Comparison of ENCODE assay signal across 10 cellular contexts in genomic region chr15:48355377-48355776, GRCh38. TPM values are rescaled to one million over a fixed set of nuclear protein-coding genes. Genes with fewer than 3 reads are reported as not detected.
A peak's percentile ranks its signal among the peaks of the same experiment; 100 is the strongest.
DNase-seq lines count a peak whose midpoint lies in the region; ATAC-seq, FAIRE-seq and TF ChIP-seq lines count a peak whose summit lies in the region.
"Had no signal": no experiment of that assay in that cellular context is flagged by ENCODE, and none has a peak within 500 bp of the region (broad histone marks: within the 10 kb centered on the region; RNA-seq: fewer than 3 reads in every experiment).

No MANE protein-coding gene starts in this region.

- no peaks in the 10 kb centered on the region for H3K9me2 ChIP-seq in MM.1S (replicated peaks; ENCODE audit: insufficient read depth, low read length)

- H3K4me1 ChIP-seq in MM.1S (ENCODE audit: low read length) (peaks cover 7% of the 10 kb centered on the region), small intestine (ENCODE audit: control insufficient read depth in 2 of 2, insufficient read depth in 1 of 2, low read depth in 1 of 2, low read length in 1 of 2) (no peaks in the 10 kb centered on the region)

- peak overlapping the region; percentile 3; the same call in 1 of the 2 replicates for H3K4me3 ChIP-seq in MM.1S (ENCODE audit: low read length)
- H3K4me3 ChIP-seq in small intestine (ENCODE audit: low read depth in 1 of 2, low read length in 2 of 2), result no peak overlapping the region

- peak; percentile 64 for DNase-seq in MM.1S
- peak; percentile 34 for DNase-seq in fibroblast of peridontal ligament (ENCODE audit: extremely low read depth)
- DNase-seq in small intestine, result peak; percentile 28
- DNase-seq in NCI-H69 (lab: John Stamatoyannopoulos, UW), result no peak
- no peak for DNase-seq in NCI-H510A (lab: John Stamatoyannopoulos, UW)
- DNase-seq: activated CD8-positive, alpha-beta memory T cell treated with anti-CD3 and anti-CD28 coated beads, Interleukin-2, amount 10 ng/mL, durations not matched to agents 7 days and 5 days; foreskin keratinocyte had no signal

- H3K27me3 ChIP-seq in MM.1S (replicated peaks; ENCODE audit: insufficient read depth, low read length), result no peaks in the 10 kb centered on the region
- no peaks in the 10 kb centered on the region for H3K27me3 ChIP-seq in small intestine (ENCODE audit: control insufficient read depth in 2 of 2, insufficient read depth in 2 of 2, low read length in 2 of 2)
- H3K27me3 ChIP-seq: foreskin keratinocyte had no signal

- H3K27ac ChIP-seq in MM.1S (ENCODE audit: low read length) (peak overlapping the region; percentile 25; the same call in 1 of the 2 replicates), small intestine (ENCODE audit: low read depth in 1 of 2, low read length in 1 of 2) (no peak overlapping the region)
- H3K27ac ChIP-seq: foreskin keratinocyte had no signal

- FAIRE-seq in small intestine (lab: Jason Lieb, UNC), result no peak
- FAIRE-seq: G401.6 had no signal

- no peaks in the 10 kb centered on the region for H3K79me2 ChIP-seq in MM.1S (ENCODE audit: low read length)

- no peaks in the 10 kb centered on the region for H3K36me3 ChIP-seq in MM.1S (replicated peaks; ENCODE audit: insufficient read depth, low read length)
- H3K36me3 ChIP-seq in small intestine (ENCODE audit: control insufficient read depth in 2 of 2, insufficient read depth in 2 of 2, low read length in 2 of 2), result no peaks in the 10 kb centered on the region

- TF ChIP-seq POLR2A in GM19099 (IDR thresholded peaks at IDR 0.05; ENCODE audit: extremely low read depth, insufficient read length, low read depth), result peak; percentile 23

- H3K9me3 ChIP-seq in MM.1S (replicated peaks; ENCODE audit: insufficient read depth, low read length), result no peaks in the 10 kb centered on the region
- no peaks in the 10 kb centered on the region for H3K9me3 ChIP-seq in small intestine (ENCODE audit: control insufficient read depth, low read depth)

- H3F3A ChIP-seq in MM.1S (ENCODE audit: insufficient read depth, low read length), result peaks cover 11% of the 10 kb centered on the region; the same call in 1 of the 2 replicates

- H3K9ac ChIP-seq in MM.1S (ENCODE audit: low read length), result no peak overlapping the region

- peak overlapping the region; percentile 41; the same call in 1 of the 2 replicates for H3K4me2 ChIP-seq in MM.1S (ENCODE audit: low read depth, low read length)

- ATAC-seq in HG03108 (IDR thresholded peaks at IDR 0.05; ENCODE audit: unreplicated experiment), result no peak
- ATAC-seq: activated CD8-positive, alpha-beta memory T cell treated with anti-CD3 and anti-CD28 coated beads, Interleukin-2, amount 10 ng/mL, durations not matched to agents 7 days and 5 days; foreskin keratinocyte had no signal

- no peak for TF ChIP-seq CTCF in MM.1S (IDR thresholded peaks at IDR 0.05; ENCODE audit: low read length)

- peak overlapping the region; percentile 32; the same call in 1 of the 2 replicates for H2AFZ ChIP-seq in MM.1S (ENCODE audit: low read length)

- H4K20me1 ChIP-seq in MM.1S (ENCODE audit: insufficient read depth, low read length), result no peaks in the 10 kb centered on the region

- 26 to 54% (median 39%) methylated on average over 6 of the region's 6 CpGs for WGBS in small intestine, 3 donors

RNA-seq across cellular contexts. Expression of gene DUT, which starts 24.1 kb away (rescaled TPM):
- 10 to 100 TPM; 12.7 to 98.0 (median 20.0) TPM for polyA plus RNA-seq in small intestine

Comparison
In these comparisons a context has a peak if more than half of its experiments do, and no peak if none do; other contexts are left out.
1. DNase-seq: peak in MM.1S (single experiment), fibroblast of peridontal ligament (single experiment) and small intestine (single experiment); none in NCI-H69 (single experiment) and NCI-H510A (single experiment).